ENCODE assay signal across 8 cellular contexts in genomic region chr7:140923358-140924006, GRCh38. TPM values are rescaled to one million over a fixed set of nuclear protein-coding genes. Genes with fewer than 3 reads are reported as not detected.
A peak's percentile ranks its signal among the peaks of the same experiment; 100 is the strongest.
DNase-seq lines count a peak whose midpoint lies in the region; ATAC-seq and TF ChIP-seq lines count a peak whose summit lies in the region.

No MANE protein-coding gene starts in this region.

- peaks cover 14% of the 10 kb centered on the region; the same call in 1 of the 2 replicates for H4K20me1 ChIP-seq in MM.1S (ENCODE audit: insufficient read depth, low read length)

- no peak for DNase-seq in CD4-positive, CD25-positive, alpha-beta regulatory T cell
- DNase-seq in MM.1S (no peak), colonic mucosa (peak; percentile 22), lung (ENCODE audit: low spot score) (no peak), vagina (ENCODE audit: extremely low spot score in 2 of 2) (no peak)

- peak overlapping the region; percentile 96 for H3K9ac ChIP-seq in MM.1S (ENCODE audit: low read length)
- peak overlapping the region; percentile 88 to 98 for H3K9ac ChIP-seq in colonic mucosa (ENCODE audit: low read depth in 2 of 2, low read length in 2 of 2)

- peak overlapping the region; percentile 94 for H3K4me3 ChIP-seq in CD4-positive, CD25-positive, alpha-beta regulatory T cell (ENCODE audit: low read depth, low read length)
- peak overlapping the region; percentile 80 for H3K4me3 ChIP-seq in MM.1S (ENCODE audit: low read length)
- peak overlapping the region; percentile 90 for H3K4me3 ChIP-seq in colonic mucosa
- peak overlapping the region; percentile 98 for H3K4me3 ChIP-seq in lung
- peak overlapping the region; percentile 96 to 98 for H3K4me3 ChIP-seq in vagina

- H3K4me1 Mint-ChIP-seq in CD4-positive, CD25-positive, alpha-beta regulatory T cell: peaks cover 17 to 36% (median 24%) of the 10 kb centered on the region in 4 donors

- no peak for TF ChIP-seq CTCF in MM.1S (IDR thresholded peaks at IDR 0.05; ENCODE audit: low read length)
- TF ChIP-seq CTCF in colonic mucosa (IDR thresholded peaks at IDR 0.05): no peak
- no peak for TF ChIP-seq CTCF in lung (IDR thresholded peaks at IDR 0.05; ENCODE audit: control extremely low read depth, extremely low read depth)
- TF ChIP-seq CTCF in vagina (IDR thresholded peaks at IDR 0.05): no peak

- ATAC-seq in CD4-positive, CD25-positive, alpha-beta regulatory T cell (ENCODE audit: low read depth in 2 of 2): no peak
- ATAC-seq in GM21515 (IDR thresholded peaks at IDR 0.05; ENCODE audit: unreplicated experiment) (peak; percentile 20), lung (ENCODE audit: insufficient read depth, low FRiP score) (no peak), HG02884 (IDR thresholded peaks at IDR 0.05; ENCODE audit: unreplicated experiment) (no peak), HG02981 (IDR thresholded peaks at IDR 0.05; ENCODE audit: unreplicated experiment) (no peak)

- no peak overlapping the region for H3K4me3 Mint-ChIP-seq in CD4-positive, CD25-positive, alpha-beta regulatory T cell

- peaks cover 13% of the 10 kb centered on the region for H3K27me3 Mint-ChIP-seq in CD4-positive, CD25-positive, alpha-beta regulatory T cell

- H3K4me1 ChIP-seq in CD4-positive, CD25-positive, alpha-beta regulatory T cell (ENCODE audit: control insufficient read depth, insufficient read depth, low read length, poor library complexity, severe bottlenecking): peaks cover 24% of the 10 kb centered on the region
- H3K4me1 ChIP-seq in MM.1S (ENCODE audit: low read length) (peaks cover 5% of the 10 kb centered on the region; the same call in 1 of the 2 replicates), colonic mucosa (no peaks in the 10 kb centered on the region), lung (ENCODE audit: control insufficient read depth in 2 of 2, insufficient read depth in 2 of 2, low read length in 2 of 2) (peaks cover 1 to 5% of the 10 kb centered on the region in 2 donors), vagina (peaks cover 38% of the 10 kb centered on the region)

- intact Hi-C loops in colonic mucosa (cut with DNase I): no loop called here
- intact Hi-C loops in vagina (cut with DNase I): no loop called here

- peak overlapping the region; percentile 85 for H3K4me2 ChIP-seq in MM.1S (ENCODE audit: low read depth, low read length)

- H3K9me3 ChIP-seq in CD4-positive, CD25-positive, alpha-beta regulatory T cell (ENCODE audit: control insufficient read depth in 2 of 2, low read length in 2 of 2): no peaks in the 10 kb centered on the region
- no peaks in the 10 kb centered on the region for H3K9me3 ChIP-seq in MM.1S (replicated peaks; ENCODE audit: insufficient read depth, low read length)
- no peaks in the 10 kb centered on the region for H3K9me3 ChIP-seq in colonic mucosa
- H3K9me3 ChIP-seq in lung (ENCODE audit: control insufficient read depth in 2 of 2, insufficient read depth in 1 of 2, low read length in 1 of 2): no peaks in the 10 kb centered on the region
- no peaks in the 10 kb centered on the region for H3K9me3 ChIP-seq in vagina

- WGBS in lung, 2 donors: 7 to 9% methylated on average over 11 of the region's 11 CpGs

- TF ChIP-seq POLR2A in vagina (IDR thresholded peaks at IDR 0.05): no peak

- H3K36me3 Mint-ChIP-seq in CD4-positive, CD25-positive, alpha-beta regulatory T cell: no peaks in the 10 kb centered on the region

- peak overlapping the region; percentile 98 for H3K27ac ChIP-seq in CD4-positive, CD25-positive, alpha-beta regulatory T cell (ENCODE audit: insufficient read depth, low read length, poor library complexity, severe bottlenecking)
- H3K27ac ChIP-seq in MM.1S (ENCODE audit: low read length) (peak overlapping the region; percentile 83; the same call in 1 of the 2 replicates), colonic mucosa (peak overlapping the region; percentile 91), lung (ENCODE audit: low read depth in 1 of 2, low read length in 1 of 2) (peak overlapping the region; percentile 85 to 100), vagina (peak overlapping the region; percentile 100)

- H3K27me3 ChIP-seq in CD4-positive, CD25-positive, alpha-beta regulatory T cell (ENCODE audit: control insufficient read depth, insufficient read depth, low read length): no peaks in the 10 kb centered on the region
- H3K27me3 ChIP-seq in MM.1S (replicated peaks; ENCODE audit: insufficient read depth, low read length) (no peaks in the 10 kb centered on the region), colonic mucosa (no peaks in the 10 kb centered on the region), lung (ENCODE audit: control insufficient read depth, insufficient read depth) (no peaks in the 10 kb centered on the region), vagina (no peaks in the 10 kb centered on the region)

- no peaks in the 10 kb centered on the region for H3K9me2 ChIP-seq in MM.1S (replicated peaks; ENCODE audit: insufficient read depth, low read length)

- H3K36me3 ChIP-seq in CD4-positive, CD25-positive, alpha-beta regulatory T cell (ENCODE audit: control insufficient read depth, insufficient read depth, low read length): no peaks in the 10 kb centered on the region
- H3K36me3 ChIP-seq in MM.1S (replicated peaks; ENCODE audit: insufficient read depth, low read length) (no peaks in the 10 kb centered on the region), colonic mucosa (no peaks in the 10 kb centered on the region), lung (ENCODE audit: control insufficient read depth in 2 of 2, insufficient read depth in 2 of 2, low read length in 2 of 2) (no peaks in the 10 kb centered on the region), vagina (no peaks in the 10 kb centered on the region)

- H3F3A ChIP-seq in MM.1S (ENCODE audit: insufficient read depth, low read length): no peaks in the 10 kb centered on the region

- no peak overlapping the region for H3K27ac Mint-ChIP-seq in CD4-positive, CD25-positive, alpha-beta regulatory T cell

- peaks cover 0 to 3% (median 0%) of the 10 kb centered on the region in 7 donors for H3K9me3 Mint-ChIP-seq in CD4-positive, CD25-positive, alpha-beta regulatory T cell

- peaks cover 59% of the 10 kb centered on the region for H3K79me2 ChIP-seq in MM.1S (ENCODE audit: low read length)

- peak overlapping the region; percentile 89 for H2AFZ ChIP-seq in MM.1S (ENCODE audit: low read length)

RNA-seq across cellular contexts. Expression of gene BRAF, which starts 1.2 kb away (rescaled TPM):
- total RNA-seq in CD4-positive, CD25-positive, alpha-beta regulatory T cell: 60.8 TPM
- polyA plus RNA-seq in CD4-positive, CD25-positive, alpha-beta regulatory T cell: 10 to 100 TPM in 1 of 4 donors, 1 to 10 TPM in 3; 6.9 to 10.1 (median 8.3) TPM
- total RNA-seq in colonic mucosa: 10 to 100 TPM; 19.8 to 24.7 TPM
- 100 to 1,000 TPM in 1 of 2 donors, 10 to 100 TPM in 1; 35.6 to 111 TPM for total RNA-seq in lung
- polyA plus RNA-seq in lung: 1 to 10 TPM; 6.5 to 9.0 TPM
- total RNA-seq in vagina: 52.8 TPM
